ENCODE assay signal across 11 cellular contexts in the genomic region with DNA sequence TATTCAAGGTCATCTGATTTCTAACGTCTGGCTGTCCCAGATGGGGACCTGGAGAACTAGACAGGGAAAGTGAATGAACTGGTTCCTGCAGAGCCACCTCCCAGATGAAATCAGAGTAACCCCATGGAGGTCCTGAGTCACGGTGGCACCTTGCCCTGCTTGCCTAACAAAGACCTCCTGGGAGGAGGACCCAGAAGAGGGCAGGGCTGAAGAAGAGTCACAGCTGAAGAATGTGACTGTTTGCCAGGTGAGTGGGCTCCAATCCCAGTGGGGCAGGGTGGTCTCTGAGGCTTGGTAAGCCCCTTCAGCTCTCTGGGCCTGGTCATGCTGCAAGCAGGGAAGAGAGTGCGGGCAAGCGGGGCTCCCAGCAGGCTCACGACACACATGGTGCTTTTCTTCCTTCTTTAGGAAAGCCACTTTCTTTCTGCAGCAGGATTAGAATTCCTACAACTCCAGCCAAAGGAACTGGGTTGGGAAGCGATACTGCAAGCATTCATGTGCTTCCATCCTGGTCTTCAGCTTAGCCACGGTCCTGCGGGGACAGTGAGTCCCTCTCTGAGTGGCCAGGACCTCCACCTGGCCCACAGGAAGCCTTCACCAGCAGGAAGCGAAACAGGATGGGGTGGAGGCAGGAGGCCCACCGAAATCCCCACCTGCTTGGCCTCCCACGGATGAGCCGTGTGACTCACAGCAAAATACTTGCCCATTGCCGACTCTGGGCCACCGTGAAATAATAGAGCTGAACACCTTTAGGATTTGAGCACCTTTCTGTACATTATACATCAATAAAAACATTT. TPM values are rescaled to one million over a fixed set of nuclear protein-coding genes. Genes with fewer than 3 reads are reported as not detected.
A peak's percentile ranks its signal among the peaks of the same experiment; 100 is the strongest.
DNase-seq lines count a peak whose midpoint lies in the region; ATAC-seq and TF ChIP-seq lines count a peak whose summit lies in the region.
"Had no signal": no experiment of that assay in that cellular context is flagged by ENCODE, and none has a peak within 500 bp of the region (broad histone marks: within the 10 kb centered on the region; RNA-seq: fewer than 3 reads in every experiment).

No MANE protein-coding gene starts in this region.

- no peak overlapping the region for H3K27ac Mint-ChIP-seq in mesothelial cell of epicardium

- no peaks in the 10 kb centered on the region for H3K9me3 ChIP-seq in PC-9 (ENCODE audit: insufficient read depth, low read depth)
- H3K9me3 ChIP-seq: upper lobe of right lung had no signal

- H3K79me2 ChIP-seq in PC-9 (ENCODE audit: low read depth), result peaks cover 73% of the 10 kb centered on the region

- BruUV-seq in PC-9 (replicated peaks; lab: Mats Ljungman, UMichigan), result TSS peak; percentile 80

- H3K36me3 Mint-ChIP-seq in mesothelial cell of epicardium, result peaks cover 4% of the 10 kb centered on the region
- H3K36me3 Mint-ChIP-seq: naive thymus-derived CD8-positive, alpha-beta T cell had no signal

- H3K36me3 ChIP-seq in PC-9 (ENCODE audit: low read depth), result 0 out of 2 replicates have a peak, but pooled peaks cover 4% of the 10 kb centered on the region
- H3K36me3 ChIP-seq: upper lobe of right lung had no signal

- no peaks in the 10 kb centered on the region for H3K9me3 Mint-ChIP-seq in mesothelial cell of epicardium
- H3K9me3 Mint-ChIP-seq: naive thymus-derived CD8-positive, alpha-beta T cell had no signal

- H3K4me3 ChIP-seq in PC-9, result peak overlapping the region; percentile 41; the same call in 1 of the 2 replicates
- H3K4me3 ChIP-seq: upper lobe of right lung had no signal

- H3K4me1 Mint-ChIP-seq in mesothelial cell of epicardium, result peaks cover 20% of the 10 kb centered on the region

- no peak for TF ChIP-seq CTCF in GM20000 (IDR thresholded peaks at IDR 0.05; ENCODE audit: extremely low read depth, missing control alignments)
- TF ChIP-seq CTCF in PC-9 (conservative IDR thresholded peaks at IDR 0.05), result no peak
- no peak for TF ChIP-seq CTCF in mesothelial cell of epicardium (IDR thresholded peaks at IDR 0.05; ENCODE audit: unreplicated experiment)

- H3K27me3 Mint-ChIP-seq in mesothelial cell of epicardium (ENCODE audit: low read depth), result peaks cover 6% of the 10 kb centered on the region

- no peak for ATAC-seq in GM21717 (IDR thresholded peaks at IDR 0.05; ENCODE audit: unreplicated experiment)
- ATAC-seq: naive thymus-derived CD8-positive, alpha-beta T cell; upper lobe of right lung had no signal

- POLR2A ChIA-PET in PC-9 (lab: Charles Lee; ENCODE audit: unreplicated experiment), result interaction anchor here (0.6 to 0.9 kb wide), 3 partner anchors 10 to 223 kb away, joined by 3 to 11 read pairs (median 5); no protein-coding TSS in a partner anchor

- no peaks in the 10 kb centered on the region for H3K9me2 ChIP-seq in PC-9 (ENCODE audit: insufficient read depth)

- no peak overlapping the region for H3K4me3 Mint-ChIP-seq in mesothelial cell of epicardium
- H3K4me3 Mint-ChIP-seq: naive thymus-derived CD8-positive, alpha-beta T cell had no signal

- no peaks in the 10 kb centered on the region for H3K27me3 ChIP-seq in PC-9 (ENCODE audit: insufficient read depth, low read depth)
- H3K27me3 ChIP-seq: upper lobe of right lung had no signal

- H3K4me1 ChIP-seq in PC-9 (replicated peaks; ENCODE audit: insufficient read depth), result peaks cover 51% of the 10 kb centered on the region

- DNase-seq in 8988T (peak; percentile 79), GM20000 (ENCODE audit: low spot score) (peak; percentile 74), PC-9 (peak; percentile 90 to 98), fibroblast of the conjunctiva (ENCODE audit: low read depth) (peak; percentile 23), inferior parietal cortex (ENCODE audit: extremely low spot score) (no peak), mesothelial cell of epicardium (ENCODE audit: low spot score in 2 of 2, unreplicated experiment in 2 of 2) (no peak)
- no peak for DNase-seq in effector CD8-positive, alpha-beta T cell (lab: John Stamatoyannopoulos, UW)
- DNase-seq: stimulated activated CD4-positive, alpha-beta T cell treated with anti-CD3 and anti-CD28 coated beads, Interleukin-4, amount 100 ng/mL, for 4 hours; upper lobe of right lung had no signal

- peak overlapping the region; percentile 95 for H3K27ac ChIP-seq in PC-9
- H3K27ac ChIP-seq: upper lobe of right lung had no signal

- CTCF ChIA-PET in PC-9 (lab: Charles Lee), result interaction anchor here (0.7 to 1.3 kb wide), 2 partner anchors 15 to 27 kb away, joined by 3 to 4 read pairs; no protein-coding TSS in a partner anchor

- peak overlapping the region; percentile 79 for H3K4me2 ChIP-seq in PC-9

- peaks cover 7% of the 10 kb centered on the region; the same call in 1 of the 2 replicates for H4K20me1 ChIP-seq in PC-9 (ENCODE audit: insufficient read depth)

- H3F3A ChIP-seq in PC-9 (ENCODE audit: insufficient read depth, low read depth), result peaks cover 27% of the 10 kb centered on the region

- intact Hi-C loops in PC-9 (cut with micrococcal nuclease; ENCODE audit: unreplicated experiment), result loop anchor here (2.0 to 10.0 kb wide), 3 partner anchors 26 to 392 kb away; no protein-coding TSS in a partner anchor

- H2AFZ ChIP-seq in PC-9, result peak overlapping the region; percentile 67

RNA-seq across cellular contexts. Expression of a gene that starts 4.3 kb away (rescaled TPM):
- total RNA-seq in PC-9 (2021) (44.3 and 51.6 TPM in 2 replicates), mesothelial cell of epicardium (11.2 to 12.1 TPM (median 12.0 TPM) in 3 replicates)

RNA-seq across cellular contexts. Expression of a gene that starts 52.7 kb away (rescaled TPM):
- total RNA-seq in PC-9 (2021), result 38.2 and 44.0 TPM in 2 replicates
- 28.7 to 32.3 TPM (median 31.6 TPM) in 3 replicates for total RNA-seq in mesothelial cell of epicardium

RNA-seq across cellular contexts. Expression of a gene that starts 52.9 kb away (rescaled TPM):
- total RNA-seq in PC-9 (2021) (468 and 545 TPM in 2 replicates), mesothelial cell of epicardium (333 to 346 TPM (median 338 TPM) in 3 replicates)

RNA-seq across cellular contexts. Expression of a gene that starts 57.9 kb away (rescaled TPM):
- total RNA-seq in PC-9 (2021), result 18.4 and 20.2 TPM in 2 replicates
- 13.4 to 15.3 TPM (median 14.8 TPM) in 3 replicates for total RNA-seq in mesothelial cell of epicardium

Comparison
In these comparisons a context has a peak if more than half of its experiments do, and no peak if none do; other contexts are left out.
1. DNase-seq: peak in 8988T (single experiment), GM20000 (single experiment), PC-9 (2 of 2) and fibroblast of the conjunctiva (single experiment); none in inferior parietal cortex (single experiment), effector CD8-positive, alpha-beta T cell (single experiment) and mesothelial cell of epicardium (0 of 2).